8 cellular contexts compared by ENCODE assay signal in the genomic region with DNA sequence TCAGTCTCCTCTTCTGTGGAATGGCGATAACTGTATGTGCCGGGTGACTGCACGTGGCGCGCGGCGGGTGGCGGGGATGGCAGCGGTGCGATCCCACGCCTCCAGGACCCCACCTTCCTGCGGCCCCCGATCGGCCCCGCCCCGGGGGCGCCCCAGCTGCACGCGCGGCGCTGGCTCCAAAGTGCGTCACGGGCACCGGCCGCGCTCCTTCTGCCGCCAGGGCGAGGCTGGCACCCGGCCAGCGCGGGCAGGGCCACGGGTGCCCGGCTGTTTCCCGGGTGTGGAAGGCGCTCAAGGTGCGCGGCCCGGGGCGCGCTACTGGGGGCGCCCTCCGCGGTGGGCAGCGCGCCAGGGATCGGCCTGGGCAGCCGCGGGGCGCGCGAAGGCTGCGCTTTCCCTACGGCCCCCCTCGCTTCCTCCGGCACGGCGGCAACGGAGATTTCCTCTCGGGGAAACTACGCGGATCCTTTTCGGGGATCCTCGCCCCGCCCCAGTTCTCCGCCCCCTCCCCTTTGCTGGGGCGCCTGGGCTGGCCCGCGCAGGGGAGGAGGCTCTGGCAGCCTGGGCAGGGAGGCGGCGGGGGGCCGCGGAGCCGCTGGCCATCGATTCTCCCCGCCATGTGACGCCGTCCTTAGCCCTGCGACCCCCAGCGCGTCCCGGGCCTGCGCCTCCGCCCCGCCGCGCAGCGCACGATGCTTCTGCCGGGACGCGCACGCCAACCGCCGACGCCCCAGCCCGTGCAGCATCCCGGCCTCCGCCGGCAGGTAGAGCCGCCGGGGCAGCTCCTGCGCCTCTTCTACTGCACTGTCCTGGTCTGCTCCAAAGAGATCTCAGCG. TPM values are rescaled to one million over a fixed set of nuclear protein-coding genes. Genes with fewer than 3 reads are reported as not detected.
DNase-seq lines count a peak whose midpoint lies in the region; ATAC-seq and TF ChIP-seq lines count a peak whose summit lies in the region.

A gene with protein sequence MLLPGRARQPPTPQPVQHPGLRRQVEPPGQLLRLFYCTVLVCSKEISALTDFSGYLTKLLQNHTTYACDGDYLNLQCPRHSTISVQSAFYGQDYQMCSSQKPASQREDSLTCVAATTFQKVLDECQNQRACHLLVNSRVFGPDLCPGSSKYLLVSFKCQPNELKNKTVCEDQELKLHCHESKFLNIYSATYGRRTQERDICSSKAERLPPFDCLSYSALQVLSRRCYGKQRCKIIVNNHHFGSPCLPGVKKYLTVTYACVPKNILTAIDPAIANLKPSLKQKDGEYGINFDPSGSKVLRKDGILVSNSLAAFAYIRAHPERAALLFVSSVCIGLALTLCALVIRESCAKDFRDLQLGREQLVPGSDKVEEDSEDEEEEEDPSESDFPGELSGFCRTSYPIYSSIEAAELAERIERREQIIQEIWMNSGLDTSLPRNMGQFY (plus strand): TSS at position 545 of the 836 bp plus-strand sequence. CDS start 148 bp downstream, at position 693.

- H3K4me3 Mint-ChIP-seq in CD14-positive monocyte: peak within 1 kb of the TSS; percentile 97 to 98

- peaks cover 16% of the 10 kb centered on the region for H3K4me1 ChIP-seq in effector memory CD4-positive, alpha-beta T cell (ENCODE audit: control insufficient read depth, insufficient read depth, low read length, poor library complexity, severe bottlenecking)

- intact Hi-C loops in CD14-positive monocyte (cut with micrococcal nuclease): loop anchor here in 1 of 2 donors (5.0 kb wide), 1 partner anchor 150 kb away; no protein-coding TSS in a partner anchor

- H3K27ac Mint-ChIP-seq in CD14-positive monocyte: peak within 1 kb of the TSS; percentile 72 to 92 (median 79)

- peaks cover 17% of the 10 kb centered on the region for H3K4me1 Mint-ChIP-seq in CD14-positive monocyte

- DNase-seq in CD14-positive monocyte (ENCODE audit: low spot score) (no peak), NCI-H1694 treated with DMSO at 0.1 percent for 48 hours (lab: John Stamatoyannopoulos, UW) (peak; percentile 59), medulla oblongata (ENCODE audit: extremely low spot score) (peak; percentile 42), SKM-1 (lab: John Stamatoyannopoulos, UW; ENCODE audit: unreplicated experiment) (no peak)
- DNase-seq in activated CD8-positive, alpha-beta memory T cell treated with anti-CD3 and anti-CD28 coated beads for 4 hours (ENCODE audit: low read depth in 2 of 2): peak; percentile 60 to 63
- peak; percentile 70 to 72 (median 70) for DNase-seq in effector memory CD4-positive, alpha-beta T cell
- peak; percentile 45 to 72 (median 55) for DNase-seq in stimulated activated CD4-positive, alpha-beta T cell treated with anti-CD3 and anti-CD28 coated beads, TNF-alpha, amount 100 ng/mL, for 24 hours (ENCODE audit: low read depth in 3 of 3)

- no peaks in the 10 kb centered on the region for H3K36me3 ChIP-seq in effector memory CD4-positive, alpha-beta T cell (ENCODE audit: control insufficient read depth, insufficient read depth, low read length)

- peak within 1 kb of the TSS; percentile 95 for H3K4me3 ChIP-seq in effector memory CD4-positive, alpha-beta T cell (ENCODE audit: insufficient read depth, low read depth, low read length, poor library complexity, severe bottlenecking)

- no peaks in the 10 kb centered on the region for H3K9me3 Mint-ChIP-seq in CD14-positive monocyte

- H3K27me3 Mint-ChIP-seq in CD14-positive monocyte (ENCODE audit: low read depth in 3 of 3): peaks cover 15 to 23% (median 16%) of the 10 kb centered on the region in 3 donors

- no peaks in the 10 kb centered on the region for H3K27me3 ChIP-seq in effector memory CD4-positive, alpha-beta T cell (replicated peaks; ENCODE audit: control insufficient read depth, insufficient read depth, low read length, poor library complexity, severe bottlenecking)

- no peaks in the 10 kb centered on the region for H3K9me3 ChIP-seq in effector memory CD4-positive, alpha-beta T cell (ENCODE audit: control insufficient read depth, low read length)

- peaks cover 0 to 3% of the 10 kb centered on the region in 2 donors for H3K36me3 Mint-ChIP-seq in CD14-positive monocyte

- H3K27ac ChIP-seq in effector memory CD4-positive, alpha-beta T cell (ENCODE audit: insufficient read depth, low read length, poor library complexity, severe bottlenecking): peak within 1 kb of the TSS; percentile 90

- ATAC-seq in GM18520 (IDR thresholded peaks at IDR 0.05; ENCODE audit: unreplicated experiment): no peak

- peak; percentile 9 for TF ChIP-seq CTCF in CD14-positive monocyte (IDR thresholded peaks at IDR 0.05)

RNA-seq across cellular contexts. Expression of the gene that starts here (rescaled TPM):
- polyA plus RNA-seq in CD14-positive monocyte: under 1 TPM; 0.37 to 0.63 TPM

Comparison
In these comparisons a context has a peak if more than half of its experiments do, and no peak if none do; other contexts are left out.
1. DNase-seq: peak in NCI-H1694 treated with DMSO at 0.1 percent for 48 hours (single experiment), activated CD8-positive, alpha-beta memory T cell treated with anti-CD3 and anti-CD28 coated beads for 4 hours (2 of 2), effector memory CD4-positive, alpha-beta T cell (3 of 3), medulla oblongata (single experiment) and stimulated activated CD4-positive, alpha-beta T cell treated with anti-CD3 and anti-CD28 coated beads, TNF-alpha, amount 100 ng/mL, for 24 hours (3 of 3); none in CD14-positive monocyte (single experiment) and SKM-1 (single experiment).